17 cellular contexts compared by ENCODE assay signal in the genomic region with DNA sequence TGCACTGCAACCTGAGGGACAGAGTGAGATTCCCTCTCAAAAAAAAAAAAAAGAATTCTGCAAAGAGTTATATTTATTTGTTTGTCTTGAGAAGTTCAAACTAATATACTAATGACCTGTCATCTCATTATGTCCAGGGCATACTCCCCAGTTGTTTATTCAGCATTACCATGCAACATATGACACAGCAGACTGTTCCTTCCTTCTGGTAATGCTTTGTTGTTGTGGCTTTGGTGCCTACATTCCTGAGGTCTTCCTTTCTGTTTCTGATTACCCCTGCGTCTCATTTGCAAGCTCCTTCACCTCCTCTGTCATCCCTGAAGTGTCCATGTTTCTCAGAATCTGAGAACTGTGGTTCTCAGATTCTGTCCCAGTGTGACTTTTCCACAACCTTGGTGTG. TPM values are rescaled to one million over a fixed set of nuclear protein-coding genes. Genes with fewer than 3 reads are reported as not detected.
DNase-seq lines count a peak whose midpoint lies in the region; ATAC-seq, FAIRE-seq and TF ChIP-seq lines count a peak whose summit lies in the region.
"Had no signal": no experiment of that assay in that cellular context is flagged by ENCODE, and none has a peak within 500 bp of the region (broad histone marks: within the 10 kb centered on the region; RNA-seq: fewer than 3 reads in every experiment).

No MANE protein-coding gene starts in this region.

- H3K9me3 ChIP-seq in adrenal gland (replicated peaks in 1 of 3): no peaks in the 10 kb centered on the region
- H3K9me3 ChIP-seq: left lung had no signal

- WGBS in adrenal gland, 4 donors: 86 to 94% (median 91%) methylated on average over 1 of the region's 1 CpG

- peak; percentile 61 for FAIRE-seq in H54 (lab: Jason Lieb, UNC)
- FAIRE-seq: A204.1 had no signal

- H3K4me3 ChIP-seq in AG04449 (ENCODE audit: low read depth, low read length) (no peak overlapping the region), adrenal gland (no peak overlapping the region)
- H3K4me3 ChIP-seq: left lung had no signal

- no peaks in the 10 kb centered on the region for H3K4me1 ChIP-seq in adrenal gland (replicated peaks in 1 of 2)
- H3K4me1 ChIP-seq: left lung had no signal

- ATAC-seq in GM21576 (IDR thresholded peaks at IDR 0.05; ENCODE audit: unreplicated experiment): no peak
- no peak for ATAC-seq in HG02938 (IDR thresholded peaks at IDR 0.05; ENCODE audit: unreplicated experiment)
- no peak for ATAC-seq in HG03196 (IDR thresholded peaks at IDR 0.05; ENCODE audit: unreplicated experiment)
- ATAC-seq: activated CD4-positive, alpha-beta T cell treated with anti-CD3 and anti-CD28 coated beads for 36 hours; left lung had no signal

- peaks cover 0 to 7% of the 10 kb centered on the region in 2 donors for H3K36me3 ChIP-seq in adrenal gland (replicated peaks in 1 of 2)

- intact Hi-C loops in adrenal gland (cut with DNase I): no loop called here

- DNase-seq in AG04449 (ENCODE audit: low read depth, low spot score) (peak; percentile 21), H54 (ENCODE audit: insufficient read length, low spot score) (no peak), astrocyte of the hippocampus (ENCODE audit: low read depth, low spot score) (peak; percentile 68), hepatic stellate cell (ENCODE audit: low spot score) (peak; percentile 12), adrenal gland (no peak)
- DNase-seq: activated CD4-positive, alpha-beta T cell treated with anti-CD3 and anti-CD28 coated beads for 36 hours; activated naive CD8-positive, alpha-beta T cell treated with anti-CD3 and anti-CD28 coated beads for 36 hours; cerebellar nuclear complex; erythroblast; hippocampal formation; left lung; NCI-H1092 treated with DMSO at 0.1 percent for 48 hours; SHP77 had no signal

- CTCF ChIA-PET in AG04449 (lab: Yijun Ruan, JAX): interaction anchor here (1.1 to 2.5 kb wide), 2 partner anchors 16 to 24 kb away, joined by 3 to 5 read pairs; no protein-coding TSS in a partner anchor

- POLR2A ChIA-PET in AG04449 (lab: Yijun Ruan, JAX): no interaction called here

- H3K27me3 ChIP-seq in adrenal gland: no peaks in the 10 kb centered on the region
- H3K27me3 ChIP-seq: left lung had no signal

- no peak overlapping the region for H3K27ac ChIP-seq in adrenal gland
- H3K27ac ChIP-seq: left lung had no signal

- TF ChIP-seq POLR2A in H54 (IDR thresholded peaks at IDR 0.05; ENCODE audit: low read depth, low read length): no peak
- no peak for TF ChIP-seq POLR2A in adrenal gland (IDR thresholded peaks at IDR 0.05)

- TF ChIP-seq CTCF in AG04449 (IDR thresholded peaks at IDR 0.05; ENCODE audit: insufficient read depth, low read length, missing control alignments) (no peak), adrenal gland (IDR thresholded peaks at IDR 0.05) (no peak)

RNA-seq across cellular contexts. Expression of gene DERA, which starts 55.3 kb away (rescaled TPM):
- 10 to 100 TPM; 24.1 to 37.5 (median 33.6) TPM for total RNA-seq in adrenal gland
- polyA plus RNA-seq in adrenal gland: 10 to 100 TPM; 15.9 to 31.3 (median 16.5) TPM

Comparison
In these comparisons a context has a peak if more than half of its experiments do, and no peak if none do; other contexts are left out.
1. DNase-seq: peak in AG04449 (single experiment), astrocyte of the hippocampus (single experiment) and hepatic stellate cell (single experiment); none in H54 (single experiment) and adrenal gland (0 of 7).